20 cellular contexts compared by ENCODE assay signal in genomic region chr11:95647805-95648379, GRCh38.
A peak's percentile ranks its signal among the peaks of the same experiment; 100 is the strongest.
DNase-seq lines count a peak whose midpoint lies in the region; ATAC-seq and TF ChIP-seq lines count a peak whose summit lies in the region.
"Had no signal": no experiment of that assay in that cellular context is flagged by ENCODE, and none has a peak within 500 bp of the region (broad histone marks: within the 10 kb centered on the region; RNA-seq: fewer than 3 reads in every experiment).

No MANE protein-coding gene starts in this region.

- H3K27me3 Mint-ChIP-seq in MCF 10A (ENCODE audit: insufficient read depth, unreplicated experiment) = no peaks in the 10 kb centered on the region
- H3K27me3 Mint-ChIP-seq: activated naive CD8-positive, alpha-beta T cell had no signal

- no peak overlapping the region for H3K4me3 Mint-ChIP-seq in MCF 10A (ENCODE audit: unreplicated experiment)
- H3K4me3 Mint-ChIP-seq: activated naive CD8-positive, alpha-beta T cell; CD8-positive, alpha-beta T cell; central memory CD8-positive, alpha-beta T cell; immature natural killer cell had no signal

- no peak overlapping the region for H3K4me3 ChIP-seq in mammary epithelial cell (replicated peaks in 1 of 3; ENCODE audit: insufficient read depth in 1 of 3, low read depth in 2 of 3, low read length in 3 of 3)
- H3K4me3 ChIP-seq in hepatocyte = no peak overlapping the region
- H3K4me3 ChIP-seq in parathyroid adenoma (ENCODE audit: low read depth, low read length) = no peak overlapping the region
- H3K4me3 ChIP-seq in upper lobe of right lung = no peak overlapping the region
- no peak overlapping the region for H3K4me3 ChIP-seq in body of pancreas
- H3K4me3 ChIP-seq: A549, mucosa of descending colon, psoas muscle, SJCRH30 had no signal

- POLR2A ChIA-PET in MCF 10A (lab: Yijun Ruan, JAX) = no interaction called here

- no peaks in the 10 kb centered on the region for H3K4me1 ChIP-seq in mammary epithelial cell (ENCODE audit: insufficient read depth, low read length)
- H3K4me1 ChIP-seq in hepatocyte (ENCODE audit: insufficient read depth) = peaks cover 19% of the 10 kb centered on the region
- H3K4me1 ChIP-seq in parathyroid adenoma = peaks cover 4% of the 10 kb centered on the region
- H3K4me1 ChIP-seq in upper lobe of right lung = peaks cover 4% of the 10 kb centered on the region
- H3K4me1 ChIP-seq in body of pancreas = no peaks in the 10 kb centered on the region
- H3K4me1 ChIP-seq: A549, psoas muscle had no signal

- intact Hi-C loops in MCF 10A (cut with micrococcal nuclease) = no loop called here
- intact Hi-C loops in mammary epithelial cell (cut with micrococcal nuclease) = no loop called here
- intact Hi-C loops in upper lobe of right lung (cut with DNase I) = no loop called here
- intact Hi-C loops in body of pancreas (cut with DNase I) = no loop called here

- no peak for DNase-seq in MCF 10A (ENCODE audit: unreplicated experiment)
- no peak for DNase-seq in mammary epithelial cell
- DNase-seq in hepatocyte (ENCODE audit: low spot score) = no peak
- no peak for DNase-seq in upper lobe of right lung
- no peak for DNase-seq in NCI-H2196 treated with DMSO at 0.1 percent for 48 hours (lab: John Stamatoyannopoulos, UW; ENCODE audit: unreplicated experiment)
- DNase-seq in body of pancreas = no peak
- DNase-seq: activated CD4-positive, alpha-beta T cell treated with anti-CD3 and anti-CD28 coated beads for 4 hours; activated T-cell treated with anti-CD3 and anti-CD28 coated beads for 4 hours; CD8-positive, alpha-beta T cell; EL; immature natural killer cell; mucosa of descending colon; NCI-H1694 treated with DMSO at 0.1 percent for 48 hours; psoas muscle; SJCRH30 had no signal

- CTCF ChIA-PET in MCF 10A (lab: Yijun Ruan, JAX) = no interaction called here
- CTCF ChIA-PET in mammary epithelial cell (lab: Charles Lee; ENCODE audit: low non-redundant PET) = no interaction called here

- H3K9me3 ChIP-seq in mammary epithelial cell (replicated peaks; ENCODE audit: insufficient read depth, low read length) (peaks cover 5% of the 10 kb centered on the region), hepatocyte (ENCODE audit: low read depth) (no peaks in the 10 kb centered on the region), parathyroid adenoma (ENCODE audit: control insufficient read depth, low read length) (no peaks in the 10 kb centered on the region), upper lobe of right lung (no peaks in the 10 kb centered on the region), body of pancreas (no peaks in the 10 kb centered on the region)
- H3K9me3 ChIP-seq: A549, mucosa of descending colon, psoas muscle, SJCRH30 had no signal

- no peaks in the 10 kb centered on the region for H3K79me2 ChIP-seq in mammary epithelial cell (ENCODE audit: insufficient read depth, low read length)
- H3K79me2 ChIP-seq in hepatocyte = no peaks in the 10 kb centered on the region
- H3K79me2 ChIP-seq in parathyroid adenoma = no peaks in the 10 kb centered on the region

- no peaks in the 10 kb centered on the region for H3K9me2 ChIP-seq in hepatocyte (replicated peaks; ENCODE audit: insufficient read depth)

- BruUV-seq in MCF 10A (replicated peaks; lab: Mats Ljungman, UMichigan) (no TSS peak), mammary epithelial cell (replicated peaks; lab: Mats Ljungman, UMichigan) (no TSS peak)

- H4K20me1 ChIP-seq in mammary epithelial cell (ENCODE audit: insufficient read depth, low read length) (no peaks in the 10 kb centered on the region), hepatocyte (ENCODE audit: insufficient read depth, poor library complexity, severe bottlenecking) (no peaks in the 10 kb centered on the region)

- TF ChIP-seq CTCF in MCF 10A (IDR thresholded peaks at IDR 0.05; ENCODE audit: unreplicated experiment) = no peak
- TF ChIP-seq CTCF in mammary epithelial cell (conservative IDR thresholded peaks at IDR 0.05 in 1 of 2, IDR thresholded peaks at IDR 0.05 in 1 of 2; ENCODE audit: extremely low read depth in 1 of 2, insufficient read depth in 1 of 2, low read depth in 1 of 2, low read length in 2 of 2) = no peak
- no peak for TF ChIP-seq CTCF in hepatocyte (IDR thresholded peaks at IDR 0.05; ENCODE audit: poor library complexity)
- no peak for TF ChIP-seq CTCF in parathyroid adenoma (IDR thresholded peaks at IDR 0.05)
- no peak for TF ChIP-seq CTCF in upper lobe of right lung (IDR thresholded peaks at IDR 0.05)
- TF ChIP-seq CTCF in body of pancreas (IDR thresholded peaks at IDR 0.05) = no peak

- peak overlapping the region; percentile 7 for H3K27ac Mint-ChIP-seq in MCF 10A (ENCODE audit: low read depth, unreplicated experiment)
- H3K27ac Mint-ChIP-seq: activated naive CD8-positive, alpha-beta T cell; CD8-positive, alpha-beta T cell; immature natural killer cell had no signal

- TF ChIP-seq POLR2A in body of pancreas (IDR thresholded peaks at IDR 0.05) = no peak

- ATAC-seq in upper lobe of right lung (no peak), GM19452 (IDR thresholded peaks at IDR 0.05; ENCODE audit: unreplicated experiment) (no peak), body of pancreas (no peak)
- ATAC-seq: A549; CD8-positive, alpha-beta T cell; mucosa of descending colon; psoas muscle had no signal

- dilution Hi-C loops in mammary epithelial cell (cut with HindIII; ENCODE audit: low sequenced_read_pairs) = no loop called here

- no peak overlapping the region for H2AFZ ChIP-seq in mammary epithelial cell (ENCODE audit: low read depth, low read length)
- peak overlapping the region; percentile 28 for H2AFZ ChIP-seq in hepatocyte
- H2AFZ ChIP-seq in parathyroid adenoma = peak overlapping the region; percentile 56

- peaks cover 7% of the 10 kb centered on the region for H3K4me1 Mint-ChIP-seq in MCF 10A (ENCODE audit: insufficient read depth, unreplicated experiment)
- H3K4me1 Mint-ChIP-seq: central memory CD8-positive, alpha-beta T cell; immature natural killer cell had no signal

- H3K27me3 ChIP-seq in mammary epithelial cell (ENCODE audit: insufficient read depth, low read length) (no peaks in the 10 kb centered on the region), hepatocyte (no peaks in the 10 kb centered on the region), parathyroid adenoma (ENCODE audit: control insufficient read depth, insufficient read depth, low read length) (no peaks in the 10 kb centered on the region), upper lobe of right lung (no peaks in the 10 kb centered on the region), body of pancreas (no peaks in the 10 kb centered on the region)
- H3K27me3 ChIP-seq: SJCRH30 had no signal

- no peaks in the 10 kb centered on the region for H3K36me3 ChIP-seq in mammary epithelial cell (ENCODE audit: insufficient read depth, low read length)
- no peaks in the 10 kb centered on the region for H3K36me3 ChIP-seq in hepatocyte (replicated peaks; ENCODE audit: insufficient read depth, low read depth)
- no peaks in the 10 kb centered on the region for H3K36me3 ChIP-seq in parathyroid adenoma (ENCODE audit: control insufficient read depth, insufficient read depth, low read length)
- H3K36me3 ChIP-seq in upper lobe of right lung = no peaks in the 10 kb centered on the region
- no peaks in the 10 kb centered on the region for H3K36me3 ChIP-seq in body of pancreas (replicated peaks in 1 of 2; ENCODE audit: insufficient read depth in 1 of 2, low read depth in 2 of 2)
- H3K36me3 ChIP-seq: SJCRH30 had no signal

- H3K9me3 Mint-ChIP-seq in MCF 10A (ENCODE audit: unreplicated experiment) = no peaks in the 10 kb centered on the region
- H3K9me3 Mint-ChIP-seq: central memory CD8-positive, alpha-beta T cell; immature natural killer cell had no signal

- no peaks in the 10 kb centered on the region for H3K36me3 Mint-ChIP-seq in MCF 10A (ENCODE audit: insufficient read depth, unreplicated experiment)
- H3K36me3 Mint-ChIP-seq: CD8-positive, alpha-beta T cell; immature natural killer cell had no signal

- 81% methylated on average over 3 of the region's 3 CpGs for WGBS in mammary epithelial cell (ENCODE audit: low coverage, missing lambda C conversion rate)
- 70% methylated on average over 3 of the region's 3 CpGs for WGBS in hepatocyte (ENCODE audit: low lambda C conversion rate, missing lambda C conversion rate)
- 36 to 51% methylated on average over 3 of the region's 3 CpGs for WGBS in body of pancreas, 2 donors

- in situ Hi-C loops in mammary epithelial cell (cut with MboI; ENCODE audit: low sequenced_read_pairs in 2 of 2) = no loop called here

- H3K4me2 ChIP-seq in mammary epithelial cell (ENCODE audit: insufficient read depth, low read depth, low read length) (no peak overlapping the region), hepatocyte (peak overlapping the region; percentile 36), parathyroid adenoma (ENCODE audit: low read length) (no peak overlapping the region)
- H3K4me2 ChIP-seq: A549 had no signal

- H3K9ac ChIP-seq in mammary epithelial cell (ENCODE audit: insufficient read depth, low read length) (no peak overlapping the region), parathyroid adenoma (no peak overlapping the region)

- no peak overlapping the region for H3K27ac ChIP-seq in mammary epithelial cell (ENCODE audit: insufficient read depth, low read depth, low read length)
- H3K27ac ChIP-seq in hepatocyte = peak overlapping the region; percentile 77
- H3K27ac ChIP-seq in parathyroid adenoma = no peak overlapping the region
- H3K27ac ChIP-seq in upper lobe of right lung = peak overlapping the region; percentile 39
- H3K27ac ChIP-seq in body of pancreas = no peak overlapping the region
- H3K27ac ChIP-seq: A549, psoas muscle, SJCRH30 had no signal

Comparison
In these comparisons a context has a peak if more than half of its experiments do, and no peak if none do; other contexts are left out.
1. H3K27ac ChIP-seq: peak in hepatocyte (single experiment) and upper lobe of right lung (single experiment); none in mammary epithelial cell (single experiment), parathyroid adenoma (single experiment) and body of pancreas (0 of 4).